In genomic region chr16:58814348-58814801, GRCh38 we compare ENCODE assay signal across 8 cellular contexts.
DNase-seq lines count a peak whose midpoint lies in the region; ATAC-seq and TF ChIP-seq lines count a peak whose summit lies in the region.

No MANE protein-coding gene starts in this region.

- intact Hi-C loops in PC-3 (cut with micrococcal nuclease) (no loop called here), adrenal gland (cut with DNase I) (no loop called here), left ventricle myocardium superior (cut with micrococcal nuclease) (no loop called here), posterior cingulate gyrus (cut with DNase I) (no loop called here)

- H3K79me2 ChIP-seq in PC-3 (ENCODE audit: low read length), result no peaks in the 10 kb centered on the region

- POLR2A ChIA-PET in PC-3 (lab: Charles Lee; ENCODE audit: unreplicated experiment), result no interaction called here

- no peak overlapping the region for H3K27ac ChIP-seq in PC-3 (ENCODE audit: low read length)
- no peak overlapping the region for H3K27ac ChIP-seq in adrenal gland

- no peaks in the 10 kb centered on the region for H3F3A ChIP-seq in PC-3 (ENCODE audit: low read length, unreplicated experiment)

- TF ChIP-seq POLR2A in adrenal gland (IDR thresholded peaks at IDR 0.05), result no peak

- H3K9me2 ChIP-seq in PC-3 (replicated peaks; ENCODE audit: low read length), result no peaks in the 10 kb centered on the region

- peak overlapping the region; percentile 82 for H3K4me2 ChIP-seq in PC-3 (ENCODE audit: low read length)

- DNase-seq in CD1c-positive myeloid dendritic cell (ENCODE audit: extremely low spot score), result peak; percentile 51
- DNase-seq in PC-3, result peak; percentile 44
- DNase-seq in adrenal gland, result peak; percentile 21 to 72 (median 40)
- peak; percentile 57 for DNase-seq in left ventricle myocardium superior
- DNase-seq in posterior cingulate gyrus, result peak in 9 of 10 donors; percentile 38 to 95 (median 51)
- no peak for DNase-seq in cerebellar nuclear complex (lab: John Stamatoyannopoulos, UW)

- H3K9me3 ChIP-seq in PC-3 (ENCODE audit: low read length), result no peaks in the 10 kb centered on the region
- no peaks in the 10 kb centered on the region for H3K9me3 ChIP-seq in adrenal gland (replicated peaks in 1 of 3)

- H3K4me3 ChIP-seq in PC-3 (ENCODE audit: low read length), result peak overlapping the region; percentile 59
- peak overlapping the region in 1 of 4 donors; percentile 42 for H3K4me3 ChIP-seq in adrenal gland

- 1 to 3% (median 2%) methylated on average over 12 of the region's 12 CpGs for WGBS in adrenal gland, 4 donors

- H3K4me1 ChIP-seq in PC-3 (ENCODE audit: insufficient read depth, low read length), result no peaks in the 10 kb centered on the region
- no peaks in the 10 kb centered on the region for H3K4me1 ChIP-seq in adrenal gland (replicated peaks in 1 of 2)

- ATAC-seq in GM18867 (IDR thresholded peaks at IDR 0.05; ENCODE audit: unreplicated experiment), result peak; percentile 87
- ATAC-seq in HG03342 (IDR thresholded peaks at IDR 0.05; ENCODE audit: unreplicated experiment), result peak; percentile 76
- peak; percentile 68 for ATAC-seq in PC-3
- peak; percentile 87 for ATAC-seq in left ventricle myocardium superior

- H2AFZ ChIP-seq in PC-3 (ENCODE audit: low read length), result peak overlapping the region; percentile 91

- H4K20me1 ChIP-seq in PC-3 (ENCODE audit: low read length), result no peaks in the 10 kb centered on the region

- H3K36me3 ChIP-seq in PC-3 (ENCODE audit: low read depth, low read length) (no peaks in the 10 kb centered on the region), adrenal gland (replicated peaks in 1 of 2) (no peaks in the 10 kb centered on the region)

- H3K9ac ChIP-seq in PC-3 (ENCODE audit: low read length), result no peak overlapping the region

- CTCF ChIA-PET in PC-3 (lab: Charles Lee), result interaction anchor here (0.7 kb wide), 1 partner anchor 1389 kb away, joined by 5 read pairs; no protein-coding TSS in a partner anchor

- BruUV-seq in PC-3 (replicated peaks; lab: Mats Ljungman, UMichigan), result no TSS peak

- peaks cover 6% of the 10 kb centered on the region; the same call in 1 of the 2 replicates for H3K27me3 ChIP-seq in PC-3 (ENCODE audit: low read length)
- no peaks in the 10 kb centered on the region for H3K27me3 ChIP-seq in adrenal gland

- peak; percentile 86 for TF ChIP-seq CTCF in PC-3 (conservative IDR thresholded peaks at IDR 0.05; ENCODE audit: low read depth, low read length)
- peak; percentile 60 to 86 (median 72) for TF ChIP-seq CTCF in adrenal gland (IDR thresholded peaks at IDR 0.05)

Comparison
In these comparisons a context has a peak if more than half of its experiments do, and no peak if none do; other contexts are left out.
1. DNase-seq: peak in CD1c-positive myeloid dendritic cell (single experiment), PC-3 (single experiment), adrenal gland (7 of 7), left ventricle myocardium superior (single experiment) and posterior cingulate gyrus (9 of 10); none in cerebellar nuclear complex (0 of 2).
2. Peak in every context shown above with its lines, with median percentiles within 50 percentile points of each other: ATAC-seq.